ENCODE assay signal across 14 cellular contexts in the genomic region with DNA sequence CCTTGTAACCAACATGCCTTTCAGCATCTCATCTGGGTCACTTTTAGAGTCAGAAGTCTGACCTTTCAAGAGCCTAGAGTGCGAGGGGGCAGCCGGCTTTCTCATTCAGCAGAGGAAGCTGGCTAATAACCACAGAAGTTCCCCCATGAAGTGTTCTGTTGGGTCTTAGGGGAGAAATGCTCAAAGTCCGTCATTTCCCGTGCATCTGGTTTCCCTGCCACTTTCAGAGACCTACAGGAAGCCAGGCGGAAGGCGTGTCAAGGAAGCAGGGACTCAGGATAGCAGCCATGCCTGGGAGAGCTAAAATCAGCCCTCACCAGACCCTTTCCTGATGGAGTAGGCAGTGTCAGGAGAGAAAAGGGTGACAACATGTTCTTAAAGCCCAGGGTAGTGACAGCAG.
DNase-seq lines count a peak whose midpoint lies in the region; ATAC-seq, FAIRE-seq and TF ChIP-seq lines count a peak whose summit lies in the region.
"Had no signal": no experiment of that assay in that cellular context is flagged by ENCODE, and none has a peak within 500 bp of the region (broad histone marks: within the 10 kb centered on the region; RNA-seq: fewer than 3 reads in every experiment).

No MANE protein-coding gene starts in this region.

- H3K4me1 ChIP-seq in body of pancreas (no peaks in the 10 kb centered on the region), neutrophil (ENCODE audit: control insufficient read depth in 1 of 2, insufficient read depth in 1 of 2, low read depth in 1 of 2, low read length in 1 of 2) (peaks cover 14 to 16% of the 10 kb centered on the region in 2 experiments)

- DNase-seq in GM18507 (ENCODE audit: extremely low spot score, insufficient read length, low read depth) (no peak), body of pancreas (peak in 2 of 4 donors; percentile 13), NCI-H1092 (lab: John Stamatoyannopoulos, UW) (no peak), HuH-7.5 (ENCODE audit: low spot score) (no peak)
- DNase-seq in stimulated activated CD4-positive, alpha-beta T cell treated with anti-CD3 and anti-CD28 coated beads, Interleukin-15, amount 100 ng/mL, for 24 hours, result no peak
- DNase-seq: activated CD4-positive, alpha-beta memory T cell treated with anti-CD3 and anti-CD28 coated beads for 36 hours; activated naive CD8-positive, alpha-beta T cell treated with anti-CD3 and anti-CD28 coated beads for 36 hours; CD8-positive, alpha-beta T cell; NCI-H1436 treated with DMSO at 0.1 percent for 48 hours; nucleus accumbens had no signal

- TF ChIP-seq CTCF in body of pancreas (IDR thresholded peaks at IDR 0.05) (no peak), neutrophil (IDR thresholded peaks at IDR 0.05) (no peak)

- peak; percentile 75 for FAIRE-seq in GM18507 (lab: Jason Lieb, UNC)

- no peak overlapping the region for H3K4me3 ChIP-seq in body of pancreas
- no peak overlapping the region for H3K4me3 ChIP-seq in neutrophil (ENCODE audit: low read depth in 1 of 2, low read length in 1 of 2)
- H3K4me3 ChIP-seq: coronary artery had no signal

- TF ChIP-seq POLR2A in body of pancreas (IDR thresholded peaks at IDR 0.05), result no peak

- H3K36me3 ChIP-seq in body of pancreas (replicated peaks in 1 of 2; ENCODE audit: insufficient read depth in 1 of 2, low read depth in 2 of 2), result no peaks in the 10 kb centered on the region
- no peaks in the 10 kb centered on the region for H3K36me3 ChIP-seq in neutrophil

- H3K27me3 ChIP-seq in body of pancreas (no peaks in the 10 kb centered on the region), neutrophil (no peaks in the 10 kb centered on the region)

- peak; percentile 18 for ATAC-seq in HG02763 (IDR thresholded peaks at IDR 0.05; ENCODE audit: unreplicated experiment)
- peak; percentile 52 for ATAC-seq in body of pancreas
- ATAC-seq in GM18502 (IDR thresholded peaks at IDR 0.05; ENCODE audit: poor library complexity, unreplicated experiment), result no peak
- ATAC-seq: CD8-positive, alpha-beta T cell had no signal

- intact Hi-C loops in body of pancreas (cut with DNase I), result no loop called here

- 71 to 84% methylated on average over 6 of the region's 6 CpGs for WGBS in body of pancreas, 2 donors

- H3K9me3 ChIP-seq in body of pancreas (no peaks in the 10 kb centered on the region), neutrophil (no peaks in the 10 kb centered on the region)

- H3K27ac ChIP-seq in body of pancreas (no peak overlapping the region), neutrophil (peak overlapping the region; percentile 56)
